ENCODE assay signal across 18 cellular contexts in the genomic region with DNA sequence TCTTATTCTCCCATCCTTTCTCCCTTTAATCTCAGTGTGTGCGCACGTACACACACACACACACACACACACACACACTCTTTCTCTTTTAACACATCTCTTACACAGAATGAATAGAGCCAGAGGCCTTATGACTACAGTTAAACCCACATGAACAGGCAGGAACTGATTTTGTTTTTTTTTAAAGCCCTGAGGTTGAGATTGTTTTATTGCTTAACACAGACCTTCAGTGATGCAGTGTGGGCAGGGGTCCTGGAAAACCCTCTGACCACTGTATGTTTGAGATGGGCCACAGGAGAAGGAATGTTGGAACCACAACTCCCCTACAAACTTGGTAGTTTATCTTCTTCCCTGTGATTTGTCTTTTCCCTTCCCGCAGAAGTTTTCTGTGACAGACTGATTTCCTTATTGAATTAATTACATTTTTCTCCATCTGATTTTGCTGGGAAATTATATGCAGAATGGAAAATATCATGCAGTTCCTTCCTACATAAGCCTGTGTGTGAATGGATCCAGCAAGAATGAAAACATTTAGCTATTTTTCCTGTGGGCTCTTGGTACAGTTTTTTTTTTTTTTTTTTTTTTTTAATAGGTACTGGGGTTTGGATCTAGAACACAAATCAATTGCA.
"Had no signal": no experiment of that assay in that cellular context is flagged by ENCODE, and none has a peak within 500 bp of the region (broad histone marks: within the 10 kb centered on the region; RNA-seq: fewer than 3 reads in every experiment).

No MANE protein-coding gene starts in this region.

- H3K27ac ChIP-seq: brain microvascular endothelial cell, coronary artery, SJSA1, suprapubic skin, WERI-Rb-1 had no signal

- DNase-seq: activated CD4-positive, alpha-beta T cell treated with anti-CD3 and anti-CD28 coated beads for 1 hour; activated CD8-positive, alpha-beta memory T cell treated with anti-CD3 and anti-CD28 coated beads for 24 hours; activated CD8-positive, alpha-beta memory T cell treated with anti-CD3 and anti-CD28 coated beads, Interleukin-2, amount 50 U/mL, for 48 hours; activated effector memory CD4-positive, alpha-beta T cell treated with Interleukin-2 at 50 U/mL for 16 hours; activated naive CD4-positive, alpha-beta T cell treated with anti-CD3 and anti-CD28 coated beads, Interleukin-2, amount 10 ng/mL, durations not matched to agents 7 days and 5 days; activated T-cell treated with anti-CD3 and anti-CD28 coated beads, Interleukin-2, amount 50 U/mL, for 48 hours; brain microvascular endothelial cell; right cardiac atrium; stimulated activated naive CD8-positive, alpha-beta T cell treated with anti-CD3 and anti-CD28 coated beads, Interleukin-15, amount 100 ng/mL, for 72 hours; SW 1271; T-helper 2 cell; trophoblast cell; WERI-Rb-1 had no signal

- H3K9me3 ChIP-seq: SJSA1, suprapubic skin had no signal

- H3K36me3 ChIP-seq: brain microvascular endothelial cell, SJSA1, suprapubic skin, WERI-Rb-1 had no signal

- FAIRE-seq: endometrium had no signal

- H3K27me3 ChIP-seq: brain microvascular endothelial cell, SJSA1, suprapubic skin had no signal

- H3K4me3 ChIP-seq: coronary artery, SJSA1, suprapubic skin had no signal

- ATAC-seq: natural killer cell treated with Interleukin-12 subunit alpha and Interleukin-12 subunit beta and Interleukin-15 and Interleukin-18, amount 100 ng/mL, for 72 hours; right cardiac atrium; stimulated activated naive CD8-positive, alpha-beta T cell treated with anti-CD3 and anti-CD28 coated beads, Interleukin-15, amount 100 ng/mL, for 72 hours had no signal
